17 cellular contexts compared by ENCODE assay signal in genomic region chrX:70398899-70399298, GRCh38. TPM values are rescaled to one million over a fixed set of nuclear protein-coding genes. Genes with fewer than 3 reads are reported as not detected.
DNase-seq lines count a peak whose midpoint lies in the region; ATAC-seq and TF ChIP-seq lines count a peak whose summit lies in the region.
"Had no signal": no experiment of that assay in that cellular context is flagged by ENCODE, and none has a peak within 500 bp of the region (broad histone marks: within the 10 kb centered on the region; RNA-seq: fewer than 3 reads in every experiment).

No MANE protein-coding gene starts in this region.

- H3K4me1 Mint-ChIP-seq in chondrocyte (ENCODE audit: low read depth) = peaks cover 4% of the 10 kb centered on the region
- H3K4me1 Mint-ChIP-seq in naive thymus-derived CD4-positive, alpha-beta T cell = peaks cover 0 to 14% (median 12%) of the 10 kb centered on the region in 7 donors

- POLR2A ChIA-PET in naive thymus-derived CD4-positive, alpha-beta T cell (lab: Charles Lee) = interaction anchor here (1.2 kb wide), 1 partner anchor 109 kb away, joined by 6 read pairs; the partner anchor contains the start of genes KIF4A and PDZD11

- CTCF ChIA-PET in naive thymus-derived CD4-positive, alpha-beta T cell (lab: Charles Lee) = interaction anchor here (1.1 kb wide), 1 partner anchor 35 kb away, joined by 3 read pairs; no protein-coding TSS in a partner anchor

- no peaks in the 10 kb centered on the region for H3K36me3 ChIP-seq in naive thymus-derived CD4-positive, alpha-beta T cell (ENCODE audit: control insufficient read depth in 2 of 3, insufficient read depth in 3 of 3, low read length in 3 of 3)
- H3K36me3 ChIP-seq: esophagus squamous epithelium had no signal

- peak; percentile 19 for DNase-seq in GF-D8 (lab: John Stamatoyannopoulos, UW)
- DNase-seq in NOMO-1 (lab: John Stamatoyannopoulos, UW; ENCODE audit: unreplicated experiment in 2 of 2) = peak; percentile 26 to 67
- no peak for DNase-seq in chondrocyte (ENCODE audit: low spot score)
- peak in 7 of 9 donors; percentile 33 to 69 (median 63) for DNase-seq in naive thymus-derived CD4-positive, alpha-beta T cell
- DNase-seq in DMS79 treated with DMSO at 0.1 percent for 48 hours (lab: John Stamatoyannopoulos, UW) = no peak
- no peak for DNase-seq in NCI-H524 (lab: John Stamatoyannopoulos, UW)
- DNase-seq in Right ventricle myocardium inferior (ENCODE audit: missing footprints) = no peak
- DNase-seq in stimulated activated CD4-positive, alpha-beta T cell treated with anti-CD3 and anti-CD28 coated beads, Interleukin-12 subunit alpha, Interleukin-12 subunit beta, amount 100 ng/mL, for 4 hours = no peak
- DNase-seq: activated CD4-positive, alpha-beta T cell treated with anti-CD3 and anti-CD28 coated beads for 48 hours; amygdala; esophagus squamous epithelium; HFFc6; NCI-H2227 treated with DMSO at 0.1 percent for 48 hours; stimulated activated CD4-positive, alpha-beta T cell treated with anti-CD3 and anti-CD28 coated beads, Interleukin-2, amount 100 ng/mL, for 48 hours had no signal

- no peak for TF ChIP-seq CTCF in chondrocyte (IDR thresholded peaks at IDR 0.05)

- peak; percentile 95 for ATAC-seq in naive thymus-derived CD4-positive, alpha-beta T cell
- ATAC-seq in Right ventricle myocardium inferior = no peak

- no peaks in the 10 kb centered on the region for H3K27me3 Mint-ChIP-seq in chondrocyte (ENCODE audit: low read depth)
- H3K27me3 Mint-ChIP-seq in naive thymus-derived CD4-positive, alpha-beta T cell = no peaks in the 10 kb centered on the region

- no peaks in the 10 kb centered on the region for H3K27me3 ChIP-seq in naive thymus-derived CD4-positive, alpha-beta T cell (ENCODE audit: control insufficient read depth in 2 of 2, insufficient read depth in 2 of 2, low read length in 2 of 2)
- H3K27me3 ChIP-seq: esophagus squamous epithelium had no signal

- no peak overlapping the region for H3K4me3 Mint-ChIP-seq in chondrocyte (ENCODE audit: unreplicated experiment)
- H3K4me3 Mint-ChIP-seq in naive thymus-derived CD4-positive, alpha-beta T cell = peak overlapping the region in 8 of 10 donors; percentile 42 to 74 (median 59)
- H3K4me3 Mint-ChIP-seq: HFFc6 had no signal

- H3K27ac Mint-ChIP-seq in chondrocyte (ENCODE audit: unreplicated experiment) = peak overlapping the region; percentile 27
- peak overlapping the region; percentile 86 to 98 (median 92) for H3K27ac Mint-ChIP-seq in naive thymus-derived CD4-positive, alpha-beta T cell
- H3K27ac Mint-ChIP-seq: HFFc6 had no signal

- H3K9me3 Mint-ChIP-seq in chondrocyte (ENCODE audit: low read depth) = peaks cover 13% of the 10 kb centered on the region
- H3K9me3 Mint-ChIP-seq in naive thymus-derived CD4-positive, alpha-beta T cell = no peaks in the 10 kb centered on the region
- H3K9me3 Mint-ChIP-seq: HFFc6 had no signal

- H3K4me1 ChIP-seq in naive thymus-derived CD4-positive, alpha-beta T cell (ENCODE audit: control insufficient read depth in 2 of 2, insufficient read depth in 2 of 2, low read length in 2 of 2) = no peaks in the 10 kb centered on the region
- H3K4me1 ChIP-seq: esophagus squamous epithelium had no signal

- no peaks in the 10 kb centered on the region for H3K36me3 Mint-ChIP-seq in chondrocyte (ENCODE audit: low read depth)
- H3K36me3 Mint-ChIP-seq in naive thymus-derived CD4-positive, alpha-beta T cell = peaks cover 0 to 15% (median 0%) of the 10 kb centered on the region in 5 donors

- peak overlapping the region; percentile 39 for H3K27ac ChIP-seq in naive thymus-derived CD4-positive, alpha-beta T cell (ENCODE audit: low read depth, low read length)
- H3K27ac ChIP-seq: esophagus squamous epithelium, RWPE1 had no signal

- no peaks in the 10 kb centered on the region for H3K9me3 ChIP-seq in naive thymus-derived CD4-positive, alpha-beta T cell (ENCODE audit: control insufficient read depth in 2 of 3, low read length in 3 of 3)

- no peak overlapping the region for H3K4me3 ChIP-seq in naive thymus-derived CD4-positive, alpha-beta T cell (ENCODE audit: low read length)
- H3K4me3 ChIP-seq: esophagus squamous epithelium had no signal

- intact Hi-C loops in naive thymus-derived CD4-positive, alpha-beta T cell (cut with micrococcal nuclease) = loop anchor here in 1 of 2 donors (2.0 kb wide), 1 partner anchor 36 kb away; no protein-coding TSS in a partner anchor
- intact Hi-C loops in Right ventricle myocardium inferior (cut with DNase I) = no loop called here

RNA-seq across cellular contexts. Expression of gene GDPD2, which starts 24.2 kb away (rescaled TPM):
- total RNA-seq in chondrocyte = not detected in 3 replicates
- total RNA-seq in naive thymus-derived CD4-positive, alpha-beta T cell = under 1 TPM in 1 of 5 experiments, not detected in 4; 0.29 TPM
- polyA plus RNA-seq in naive thymus-derived CD4-positive, alpha-beta T cell = not detected
- total RNA-seq in Right ventricle myocardium inferior = not detected
- total RNA-seq: Daoy, HFFc6, kidney epithelial cell had no signal

RNA-seq across cellular contexts. Expression of gene DLG3, which starts 45.7 kb away (rescaled TPM):
- total RNA-seq in chondrocyte (9.9 to 13.1 TPM (median 11.5 TPM) in 3 replicates), Right ventricle myocardium inferior (9.5 TPM)
- 10 to 100 TPM in 1 of 5 experiments, 1 to 10 TPM in 4; 4.1 to 24.5 (median 5.5) TPM for total RNA-seq in naive thymus-derived CD4-positive, alpha-beta T cell
- 1 to 10 TPM; 3.8 to 4.2 TPM for polyA plus RNA-seq in naive thymus-derived CD4-positive, alpha-beta T cell

Comparison
In these comparisons a context has a peak if more than half of its experiments do, and no peak if none do; other contexts are left out.
1. DNase-seq: peak in GF-D8 (single experiment), NOMO-1 (2 of 2) and naive thymus-derived CD4-positive, alpha-beta T cell (7 of 9); none in chondrocyte (single experiment), DMS79 treated with DMSO at 0.1 percent for 48 hours (single experiment), NCI-H524 (0 of 2), Right ventricle myocardium inferior (single experiment) and stimulated activated CD4-positive, alpha-beta T cell treated with anti-CD3 and anti-CD28 coated beads, Interleukin-12 subunit alpha, Interleukin-12 subunit beta, amount 100 ng/mL, for 4 hours (single experiment).